7 cellular contexts compared by ENCODE assay signal in the genomic region with DNA sequence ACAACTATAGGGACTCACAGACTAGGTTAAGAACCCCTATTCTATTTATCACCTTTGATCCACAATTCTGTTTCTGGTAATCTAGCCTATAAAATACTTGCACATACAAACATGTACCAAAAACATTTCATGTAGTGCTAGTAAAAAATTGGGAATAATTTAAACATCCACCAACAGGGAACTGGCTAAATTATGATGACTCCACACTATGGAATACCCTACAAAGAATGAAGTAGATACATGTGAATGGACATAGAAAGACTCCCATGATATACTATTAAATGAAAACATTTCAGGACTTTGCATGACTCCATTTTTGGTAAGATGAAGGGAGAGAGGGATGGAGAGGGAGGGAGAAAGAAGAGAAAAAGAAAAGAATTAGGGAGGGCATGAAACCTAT.
"Had no signal": no experiment of that assay in that cellular context is flagged by ENCODE, and none has a peak within 500 bp of the region (broad histone marks: within the 10 kb centered on the region; RNA-seq: fewer than 3 reads in every experiment).

No MANE protein-coding gene starts in this region.

- DNase-seq: GDM1, GF-D8 had no signal

- ATAC-seq: GM12878 had no signal

- H3K4me3 ChIP-seq: GM12878 had no signal

- FAIRE-seq: GM12878, GM12891, GM12892, GM18507, GM19239 had no signal
